16 cellular contexts compared by ENCODE assay signal in genomic region chr2:159506764-159507406, GRCh38.
DNase-seq lines count a peak whose midpoint lies in the region; TF ChIP-seq lines count a peak whose summit lies in the region.
"Had no signal": no experiment of that assay in that cellular context is flagged by ENCODE, and none has a peak within 500 bp of the region (broad histone marks: within the 10 kb centered on the region; RNA-seq: fewer than 3 reads in every experiment).

No MANE protein-coding gene starts in this region.

- no peaks in the 10 kb centered on the region for H3K9me3 ChIP-seq in GM23248 (ENCODE audit: low read depth)
- H3K9me3 ChIP-seq: testis had no signal

- in situ Hi-C loops in GM23248 (cut with MboI) = no loop called here

- H4K20me1 ChIP-seq in GM23248 (ENCODE audit: insufficient read depth) = no peaks in the 10 kb centered on the region

- peaks cover 7% of the 10 kb centered on the region for H3K4me1 ChIP-seq in GM23248 (ENCODE audit: insufficient read depth)
- H3K4me1 ChIP-seq: testis had no signal

- no peaks in the 10 kb centered on the region for H3K27me3 ChIP-seq in GM23248 (replicated peaks; ENCODE audit: insufficient read depth)
- H3K27me3 ChIP-seq: dorsolateral prefrontal cortex, heart right ventricle, testis had no signal

- no peak overlapping the region for H3K9ac ChIP-seq in GM23248

- H3K27ac ChIP-seq in GM23248 = no peak overlapping the region
- H3K27ac ChIP-seq: dorsolateral prefrontal cortex, heart right ventricle, testis had no signal

- H2AFZ ChIP-seq in GM23248 = no peak overlapping the region

- 95 to 99% methylated on average over 2 of the region's 2 CpGs for WGBS in GM23248 (ENCODE audit: low coverage in 1 of 2, low lambda C conversion rate in 2 of 2, missing lambda C conversion rate in 2 of 2), 2 experiments

- H3K4me2 ChIP-seq in GM23248 (ENCODE audit: unreplicated experiment) = no peak overlapping the region

- H3K36me3 ChIP-seq in GM23248 (ENCODE audit: low read depth) = no peaks in the 10 kb centered on the region
- H3K36me3 ChIP-seq: heart right ventricle had no signal

- DNase-seq in GM23248 (peak; percentile 46), RPMI7951 (ENCODE audit: low read depth) (peak; percentile 17), epithelial cell of esophagus (ENCODE audit: low read depth) (peak; percentile 80), non-pigmented ciliary epithelial cell (ENCODE audit: low read depth) (peak; percentile 34), NCI-H446 treated with DMSO at 0.1 percent for 48 hours (lab: John Stamatoyannopoulos, UW) (no peak), GOT3 (lab: John Stamatoyannopoulos, UW) (no peak)
- DNase-seq in activated CD4-positive, alpha-beta T cell treated with anti-CD3 and anti-CD28 coated beads for 1 hour = no peak
- no peak for DNase-seq in activated effector memory CD4-positive, alpha-beta T cell treated with anti-CD3 and anti-CD28 coated beads, Interleukin-2, amount 50 U/mL, for 16 hours
- DNase-seq: activated CD4-positive, alpha-beta T cell treated with anti-CD3 and anti-CD28 coated beads, Interleukin-2, amount 50 U/mL, for 4 hours; activated naive CD4-positive, alpha-beta T cell treated with Interleukin-2 at 50 U/mL for 16 hours; dorsolateral prefrontal cortex; heart right ventricle; NCI-H1092; NCI-H526; T-cell; testis had no signal

- peaks cover 21% of the 10 kb centered on the region; the same call in 1 of the 2 replicates for H3K79me2 ChIP-seq in GM23248 (ENCODE audit: insufficient read depth)

- no peak for TF ChIP-seq CTCF in epithelial cell of esophagus (IDR thresholded peaks at IDR 0.05; ENCODE audit: insufficient read depth, low read depth, low read length, missing control alignments)

- H3K4me3 ChIP-seq in GM23248 (no peak overlapping the region), epithelial cell of esophagus (ENCODE audit: low read length) (no peak overlapping the region)
- H3K4me3 ChIP-seq: dorsolateral prefrontal cortex, heart right ventricle, testis had no signal

- H3K9me2 ChIP-seq in GM23248 (ENCODE audit: insufficient read depth) = no peaks in the 10 kb centered on the region

- H3F3A ChIP-seq in GM23248 (ENCODE audit: insufficient read depth) = peaks cover 6% of the 10 kb centered on the region; the same call in 1 of the 2 replicates

Comparison
In these comparisons a context has a peak if more than half of its experiments do, and no peak if none do; other contexts are left out.
1. DNase-seq: peak in GM23248 (single experiment), RPMI7951 (single experiment), epithelial cell of esophagus (single experiment) and non-pigmented ciliary epithelial cell (single experiment); none in NCI-H446 treated with DMSO at 0.1 percent for 48 hours (single experiment), activated CD4-positive, alpha-beta T cell treated with anti-CD3 and anti-CD28 coated beads for 1 hour (single experiment), GOT3 (single experiment) and activated effector memory CD4-positive, alpha-beta T cell treated with anti-CD3 and anti-CD28 coated beads, Interleukin-2, amount 50 U/mL, for 16 hours (single experiment).